1 cellular context compared by ENCODE assay signal in genomic region chr10:119250641-119251314, GRCh38.
TF ChIP-seq lines count a peak whose summit lies in the region.

No MANE protein-coding gene starts in this region.

TF ChIP-seq in K562, 482 proteins besides CTCF, POLR2A, EP300 and RAD21 (continued from another document):
- TF ChIP-seq NELFE (IDR thresholded peaks at IDR 0.05; ENCODE audit: insufficient read depth, insufficient read length) (no peak), ZNF174 (CRISPR knock-in tag; IDR thresholded peaks at IDR 0.05) (no peak), NCOA1 (IDR thresholded peaks at IDR 0.05; ENCODE audit: low read depth) (0 out of 2 replicates have a peak, but pooled peaks have one; percentile 22), SMARCE1 (IDR thresholded peaks at IDR 0.05) (0 out of 2 replicates have a peak, but pooled peaks have one; percentile 37), NUFIP1 (IDR thresholded peaks at IDR 0.05; ENCODE audit: partially characterized antibody) (no peak), FOSL1 (tag; conservative IDR thresholded peaks at IDR 0.05) (peak; percentile 77), GATAD2B (IDR thresholded peaks at IDR 0.05; ENCODE audit: borderline replicate concordance) (no peak), SMARCA4 (IDR thresholded peaks at IDR 0.05) (peak; percentile 72), TCF3 (CRISPR knock-in tag; IDR thresholded peaks at IDR 0.05) (peak; percentile 36; the same call in 1 of the 2 replicates), BACH1 (tag; IDR thresholded peaks at IDR 0.05) (peak; percentile 23; the same call in 1 of the 2 replicates), TEAD2 (tag; IDR thresholded peaks at IDR 0.05) (0 out of 2 replicates have a peak, but pooled peaks have one; percentile 35), MEF2D (tag; conservative IDR thresholded peaks at IDR 0.05; ENCODE audit: low read depth) (0 out of 2 replicates have a peak, but pooled peaks have one; percentile 61), HMBOX1 (IDR thresholded peaks at IDR 0.05) (peak; percentile 42; the same call in 1 of the 2 replicates), CTBP1 (IDR thresholded peaks at IDR 0.05; ENCODE audit: borderline replicate concordance) (no peak; the same call in 1 of the 2 replicates), ARID1B (IDR thresholded peaks at IDR 0.05) (peak; percentile 68), PHF8 (IDR thresholded peaks at IDR 0.05; ENCODE audit: borderline replicate concordance, low read length) (peak; percentile 18; the same call in 1 of the 2 replicates), JUND (IDR thresholded peaks at IDR 0.05; ENCODE audit: borderline replicate concordance, low read depth, low read length) (peak; percentile 64; the same call in 1 of the 2 replicates), JUND (tag; IDR thresholded peaks at IDR 0.05; ENCODE audit: borderline replicate concordance, low read depth, low read length) (peak; percentile 72; the same call in 2 of the 3 replicates), CBFA2T2 (conservative IDR thresholded peaks at IDR 0.05) (peak; percentile 16), NCOR1 (IDR thresholded peaks at IDR 0.05) (peak; percentile 52; the same call in 1 of the 2 replicates), MYBL2 (IDR thresholded peaks at IDR 0.05; ENCODE audit: low read depth) (no peak), MYBL2 (CRISPR knock-in tag; IDR thresholded peaks at IDR 0.05; ENCODE audit: borderline replicate concordance) (no peak), MAFG (tag; conservative IDR thresholded peaks at IDR 0.05) (peak; percentile 84), HMG20B (CRISPR knock-in tag; IDR thresholded peaks at IDR 0.05) (no peak), FOXK2 (conservative IDR thresholded peaks at IDR 0.05 in 1 of 2, IDR thresholded peaks at IDR 0.05 in 1 of 2; ENCODE audit: low read depth in 2 of 2) (0 out of 4 replicates have a peak, but pooled peaks of 1 of the 2 experiments have one; percentile 7), ZNF146 (CRISPR knock-in tag; IDR thresholded peaks at IDR 0.05; ENCODE audit: unreplicated experiment) (no peak), NFE2 (IDR thresholded peaks at IDR 0.05; ENCODE audit: low read depth) (peak; percentile 84), C11orf30 (IDR thresholded peaks at IDR 0.05; ENCODE audit: low read depth) (peak; percentile 87), SOX6 (IDR thresholded peaks at IDR 0.05) (peak; percentile 80), ARNT (IDR thresholded peaks at IDR 0.05) (no peak; a peak in 1 of 4 replicates), TAF15 (IDR thresholded peaks at IDR 0.05; ENCODE audit: low read depth, low read length) (no peak), ARID2 (IDR thresholded peaks at IDR 0.05) (no peak), TRIM24 (IDR thresholded peaks at IDR 0.05) (no peak; a peak in 1 of 4 replicates), ZNF584 (CRISPR knock-in tag; IDR thresholded peaks at IDR 0.05; ENCODE audit: low read depth) (peak; percentile 26; the same call in 1 of the 2 replicates), GTF2E2 (tag; IDR thresholded peaks at IDR 0.05) (peak; percentile 65; the same call in 1 of the 2 replicates), ZKSCAN8 (CRISPR knock-in tag; IDR thresholded peaks at IDR 0.05) (0 out of 2 replicates have a peak, but pooled peaks have one; percentile 60), MAZ (CRISPR knock-in tag; conservative IDR thresholded peaks at IDR 0.05 in 1 of 2, IDR thresholded peaks at IDR 0.05 in 1 of 2) (0 out of 4 replicates have a peak, but pooled peaks of 1 of the 2 experiments have one; percentile 20), L3MBTL2 (IDR thresholded peaks at IDR 0.05) (peak; percentile 22; the same call in 1 of the 2 replicates), MTA2 (IDR thresholded peaks at IDR 0.05; ENCODE audit: low read depth) (0 out of 2 replicates have a peak, but pooled peaks have one; percentile 2)
- TF ChIP-seq, protein P1, sequence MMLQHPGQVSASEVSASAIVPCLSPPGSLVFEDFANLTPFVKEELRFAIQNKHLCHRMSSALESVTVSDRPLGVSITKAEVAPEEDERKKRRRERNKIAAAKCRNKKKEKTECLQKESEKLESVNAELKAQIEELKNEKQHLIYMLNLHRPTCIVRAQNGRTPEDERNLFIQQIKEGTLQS (IDR thresholded peaks at IDR 0.05) = peak; percentile 36; the same call in 1 of the 2 replicates
- TF ChIP-seq, protein P1 (CRISPR knock-in tag; conservative IDR thresholded peaks at IDR 0.05) = no peak
- TF ChIP-seq, protein P2, sequence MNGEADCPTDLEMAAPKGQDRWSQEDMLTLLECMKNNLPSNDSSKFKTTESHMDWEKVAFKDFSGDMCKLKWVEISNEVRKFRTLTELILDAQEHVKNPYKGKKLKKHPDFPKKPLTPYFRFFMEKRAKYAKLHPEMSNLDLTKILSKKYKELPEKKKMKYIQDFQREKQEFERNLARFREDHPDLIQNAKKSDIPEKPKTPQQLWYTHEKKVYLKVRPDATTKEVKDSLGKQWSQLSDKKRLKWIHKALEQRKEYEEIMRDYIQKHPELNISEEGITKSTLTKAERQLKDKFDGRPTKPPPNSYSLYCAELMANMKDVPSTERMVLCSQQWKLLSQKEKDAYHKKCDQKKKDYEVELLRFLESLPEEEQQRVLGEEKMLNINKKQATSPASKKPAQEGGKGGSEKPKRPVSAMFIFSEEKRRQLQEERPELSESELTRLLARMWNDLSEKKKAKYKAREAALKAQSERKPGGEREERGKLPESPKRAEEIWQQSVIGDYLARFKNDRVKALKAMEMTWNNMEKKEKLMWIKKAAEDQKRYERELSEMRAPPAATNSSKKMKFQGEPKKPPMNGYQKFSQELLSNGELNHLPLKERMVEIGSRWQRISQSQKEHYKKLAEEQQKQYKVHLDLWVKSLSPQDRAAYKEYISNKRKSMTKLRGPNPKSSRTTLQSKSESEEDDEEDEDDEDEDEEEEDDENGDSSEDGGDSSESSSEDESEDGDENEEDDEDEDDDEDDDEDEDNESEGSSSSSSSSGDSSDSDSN (IDR thresholded peaks at IDR 0.05; ENCODE audit: borderline replicate concordance in 1 of 2, low read depth in 2 of 2, low read length in 2 of 2) = 0 out of 4 replicates have a peak, but pooled peaks of 1 of the 2 experiments have one; percentile 12
- TF ChIP-seq, protein P3, sequence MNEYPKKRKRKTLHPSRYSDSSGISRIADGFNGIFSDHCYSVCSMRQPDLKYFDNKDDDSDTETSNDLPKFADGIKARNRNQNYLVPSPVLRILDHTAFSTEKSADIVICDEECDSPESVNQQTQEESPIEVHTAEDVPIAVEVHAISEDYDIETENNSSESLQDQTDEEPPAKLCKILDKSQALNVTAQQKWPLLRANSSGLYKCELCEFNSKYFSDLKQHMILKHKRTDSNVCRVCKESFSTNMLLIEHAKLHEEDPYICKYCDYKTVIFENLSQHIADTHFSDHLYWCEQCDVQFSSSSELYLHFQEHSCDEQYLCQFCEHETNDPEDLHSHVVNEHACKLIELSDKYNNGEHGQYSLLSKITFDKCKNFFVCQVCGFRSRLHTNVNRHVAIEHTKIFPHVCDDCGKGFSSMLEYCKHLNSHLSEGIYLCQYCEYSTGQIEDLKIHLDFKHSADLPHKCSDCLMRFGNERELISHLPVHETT (CRISPR knock-in tag; conservative IDR thresholded peaks at IDR 0.05 in 1 of 2, IDR thresholded peaks at IDR 0.05 in 1 of 2) = peak in 1 of 2 experiments; percentile 57; a peak in 1 of 4 replicates
- TF ChIP-seq, protein P4, sequence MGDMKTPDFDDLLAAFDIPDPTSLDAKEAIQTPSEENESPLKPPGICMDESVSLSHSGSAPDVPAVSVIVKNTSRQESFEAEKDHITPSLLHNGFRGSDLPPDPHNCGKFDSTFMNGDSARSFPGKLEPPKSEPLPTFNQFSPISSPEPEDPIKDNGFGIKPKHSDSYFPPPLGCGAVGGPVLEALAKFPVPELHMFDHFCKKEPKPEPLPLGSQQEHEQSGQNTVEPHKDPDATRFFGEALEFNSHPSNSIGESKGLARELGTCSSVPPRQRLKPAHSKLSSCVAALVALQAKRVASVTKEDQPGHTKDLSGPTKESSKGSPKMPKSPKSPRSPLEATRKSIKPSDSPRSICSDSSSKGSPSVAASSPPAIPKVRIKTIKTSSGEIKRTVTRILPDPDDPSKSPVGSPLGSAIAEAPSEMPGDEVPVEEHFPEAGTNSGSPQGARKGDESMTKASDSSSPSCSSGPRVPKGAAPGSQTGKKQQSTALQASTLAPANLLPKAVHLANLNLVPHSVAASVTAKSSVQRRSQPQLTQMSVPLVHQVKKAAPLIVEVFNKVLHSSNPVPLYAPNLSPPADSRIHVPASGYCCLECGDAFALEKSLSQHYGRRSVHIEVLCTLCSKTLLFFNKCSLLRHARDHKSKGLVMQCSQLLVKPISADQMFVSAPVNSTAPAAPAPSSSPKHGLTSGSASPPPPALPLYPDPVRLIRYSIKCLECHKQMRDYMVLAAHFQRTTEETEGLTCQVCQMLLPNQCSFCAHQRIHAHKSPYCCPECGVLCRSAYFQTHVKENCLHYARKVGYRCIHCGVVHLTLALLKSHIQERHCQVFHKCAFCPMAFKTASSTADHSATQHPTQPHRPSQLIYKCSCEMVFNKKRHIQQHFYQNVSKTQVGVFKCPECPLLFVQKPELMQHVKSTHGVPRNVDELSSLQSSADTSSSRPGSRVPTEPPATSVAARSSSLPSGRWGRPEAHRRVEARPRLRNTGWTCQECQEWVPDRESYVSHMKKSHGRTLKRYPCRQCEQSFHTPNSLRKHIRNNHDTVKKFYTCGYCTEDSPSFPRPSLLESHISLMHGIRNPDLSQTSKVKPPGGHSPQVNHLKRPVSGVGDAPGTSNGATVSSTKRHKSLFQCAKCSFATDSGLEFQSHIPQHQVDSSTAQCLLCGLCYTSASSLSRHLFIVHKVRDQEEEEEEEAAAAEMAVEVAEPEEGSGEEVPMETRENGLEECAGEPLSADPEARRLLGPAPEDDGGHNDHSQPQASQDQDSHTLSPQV (IDR thresholded peaks at IDR 0.05) = peak; percentile 77
